Comparison of ENCODE assay signal across 10 cellular contexts in the genomic region with DNA sequence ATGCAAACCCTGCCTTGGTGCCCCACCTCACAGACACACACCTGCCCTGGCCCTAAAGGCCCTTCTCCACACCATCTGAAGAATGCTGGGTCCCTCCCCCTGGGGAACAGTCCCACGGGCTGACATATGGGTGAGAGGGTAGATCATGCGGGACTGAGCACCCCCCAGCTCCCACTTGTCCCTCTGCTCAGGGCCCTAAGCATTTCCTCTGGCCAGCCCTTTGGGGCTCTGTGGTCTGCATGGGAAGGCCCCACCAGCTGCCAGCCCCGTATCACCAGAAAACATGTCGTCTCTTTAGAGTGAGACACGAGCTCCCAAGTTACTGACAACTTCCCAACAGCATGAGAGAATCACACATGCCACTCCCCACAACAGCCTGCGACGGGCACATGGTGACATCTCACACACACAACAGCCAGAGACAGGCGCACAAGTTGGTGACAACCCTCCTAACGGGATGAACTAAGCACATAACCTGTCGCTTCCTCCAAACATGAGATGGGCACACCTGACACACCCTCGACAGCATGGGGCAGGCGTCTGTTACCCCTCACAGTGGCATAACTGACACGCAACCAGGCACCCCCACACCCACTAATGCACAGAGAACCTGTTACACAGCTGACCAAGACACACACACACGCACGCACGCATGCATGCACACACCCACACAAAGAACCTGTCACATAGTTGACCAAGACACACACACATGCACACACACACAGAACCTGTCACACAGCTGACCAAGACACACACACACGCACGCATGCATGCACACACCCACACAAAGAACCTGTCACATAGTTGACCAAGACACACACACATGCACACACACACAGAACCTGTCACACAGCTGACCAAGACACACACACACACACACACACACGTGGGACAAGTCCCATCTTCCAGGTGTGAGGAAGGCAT. TPM values are rescaled to one million over a fixed set of nuclear protein-coding genes. Genes with fewer than 3 reads are reported as not detected.
DNase-seq lines count a peak whose midpoint lies in the region; ATAC-seq, FAIRE-seq and TF ChIP-seq lines count a peak whose summit lies in the region.
"Had no signal": no experiment of that assay in that cellular context is flagged by ENCODE, and none has a peak within 500 bp of the region (broad histone marks: within the 10 kb centered on the region; RNA-seq: fewer than 3 reads in every experiment).

No MANE protein-coding gene starts in this region.

- no peak for TF ChIP-seq CTCF in GM12878 (IDR thresholded peaks at IDR 0.05 in 2 of 3, conservative IDR thresholded peaks at IDR 0.05 in 1 of 3; ENCODE audit: control insufficient read depth in 2 of 3, extremely low read depth in 1 of 3, insufficient read depth in 1 of 3, low read depth in 3 of 3, low read length in 3 of 3)
- TF ChIP-seq CTCF in gastrocnemius medialis (IDR thresholded peaks at IDR 0.05 in 4 of 5, conservative IDR thresholded peaks at IDR 0.05 in 1 of 5): no peak
- no peak for TF ChIP-seq CTCF in osteoblast (IDR thresholded peaks at IDR 0.05; ENCODE audit: extremely low read depth, low read depth, low read length)

- H2AFZ ChIP-seq in GM12878 (ENCODE audit: control insufficient read depth, low read depth, low read length) (no peak overlapping the region), Karpas-422 (ENCODE audit: low read length) (no peak overlapping the region), osteoblast (ENCODE audit: low read length) (no peak overlapping the region)

- H3K4me1 Mint-ChIP-seq in activated naive CD4-positive, alpha-beta T cell treated with anti-CD3 and anti-CD28 coated beads for 36 hours (ENCODE audit: low read depth): peaks cover 1% of the 10 kb centered on the region

- POLR2A ChIA-PET in GM12878 (lab: Charles Lee): no interaction called here

- TF ChIP-seq POLR2A in GM12878 (IDR thresholded peaks at IDR 0.05; ENCODE audit: low read depth, low read length): no peak
- TF ChIP-seq POLR2A in gastrocnemius medialis (IDR thresholded peaks at IDR 0.05): no peak

- peak; percentile 72 for FAIRE-seq in GM12878 (lab: Jason Lieb, UNC)

- SMC1A ChIA-PET in GM12878 (lab: Charles Lee; ENCODE audit: uncharacterized antibody, unreplicated experiment): no interaction called here

- WGBS in GM12878 (ENCODE audit: insufficient coverage, insufficient replicate concordance, low lambda C conversion rate, missing lambda C conversion rate): 59% methylated on average over 19 of the region's 19 CpGs

- H3K4me3 Mint-ChIP-seq in activated naive CD4-positive, alpha-beta T cell treated with anti-CD3 and anti-CD28 coated beads for 36 hours: no peak overlapping the region

- H3K27me3 Mint-ChIP-seq in activated naive CD4-positive, alpha-beta T cell treated with anti-CD3 and anti-CD28 coated beads for 36 hours (ENCODE audit: low read depth): no peaks in the 10 kb centered on the region

- no peak for DNase-seq in GM12878 (ENCODE audit: low read depth, low spot score)
- peak in 1 of 2 donors; percentile 26 for DNase-seq in gastrocnemius medialis
- no peak for DNase-seq in NCI-H82 treated with DMSO at 0.1 percent for 48 hours (lab: John Stamatoyannopoulos, UW; ENCODE audit: unreplicated experiment)
- DNase-seq in Karpas-422: no peak
- no peak for DNase-seq in activated naive CD4-positive, alpha-beta T cell treated with anti-CD3 and anti-CD28 coated beads for 36 hours
- DNase-seq in osteoblast (ENCODE audit: insufficient read length, low spot score, missing footprints): no peak
- DNase-seq: NCI-H2171 had no signal

- H3K4me2 ChIP-seq in BLaER1 treated with 17β-estradiol and CSF1 and Interleukin-3, amounts not matched to agents 10 nM and 100 nM: peak overlapping the region; percentile 77 to 97 (median 88)
- no peak overlapping the region for H3K4me2 ChIP-seq in GM12878 (ENCODE audit: control insufficient read depth, insufficient read depth)
- H3K4me2 ChIP-seq in Karpas-422 (ENCODE audit: low read depth, low read length, poor library complexity, severe bottlenecking): no peak overlapping the region
- no peak overlapping the region for H3K4me2 ChIP-seq in osteoblast (ENCODE audit: insufficient read depth, low read length)

- H3K9me3 ChIP-seq in BLaER1 treated with 17β-estradiol and CSF1 and Interleukin-3, amounts not matched to agents 10 nM and 100 nM (replicated peaks in 1 of 11): no peaks in the 10 kb centered on the region
- H3K9me3 ChIP-seq in GM12878 (replicated peaks; ENCODE audit: control insufficient read depth, insufficient read depth, low read length): no peaks in the 10 kb centered on the region
- H3K9me3 ChIP-seq in gastrocnemius medialis: no peaks in the 10 kb centered on the region
- H3K9me3 ChIP-seq in Karpas-422 (ENCODE audit: low read length): no peaks in the 10 kb centered on the region
- H3K9me3 ChIP-seq in osteoblast (ENCODE audit: low read depth, low read length): no peaks in the 10 kb centered on the region
- H3K9me3 ChIP-seq: SK-N-SH had no signal

- peaks cover 99 to 100% (median 100%) of the 10 kb centered on the region in 11 experiments for H4K20me1 ChIP-seq in BLaER1 treated with 17β-estradiol and CSF1 and Interleukin-3, amounts not matched to agents 10 nM and 100 nM
- H4K20me1 ChIP-seq in GM12878 (ENCODE audit: control insufficient read depth, insufficient read depth): no peaks in the 10 kb centered on the region; the same call in 1 of the 2 replicates
- peaks cover 14% of the 10 kb centered on the region for H4K20me1 ChIP-seq in Karpas-422 (ENCODE audit: insufficient read depth, low read depth, low read length)
- peaks cover 64% of the 10 kb centered on the region for H4K20me1 ChIP-seq in osteoblast (ENCODE audit: insufficient read depth, low read length)

- CTCF ChIA-PET in GM12878 (lab: Yijun Ruan, JAX): no interaction called here
- CTCF ChIA-PET in activated naive CD4-positive, alpha-beta T cell treated with anti-CD3 and anti-CD28 coated beads for 36 hours (lab: Charles Lee): interaction anchor here (1.0 to 1.5 kb wide), 2 partner anchors 44 to 173 kb away, joined by 3 to 6 read pairs; no protein-coding TSS in a partner anchor

- H3K9me3 Mint-ChIP-seq in activated naive CD4-positive, alpha-beta T cell treated with anti-CD3 and anti-CD28 coated beads for 36 hours: no peaks in the 10 kb centered on the region

- peak overlapping the region in 5 of 11 experiments; percentile 15 to 55 (median 48); a peak in 7 of 22 replicates for H3K27ac ChIP-seq in BLaER1 treated with 17β-estradiol and CSF1 and Interleukin-3, amounts not matched to agents 10 nM and 100 nM
- no peak overlapping the region for H3K27ac ChIP-seq in GM12878 (ENCODE audit: control insufficient read depth, insufficient read depth)
- H3K27ac ChIP-seq in layer of hippocampus (ENCODE audit: low read depth, low read length): peak overlapping the region; percentile 82
- H3K27ac ChIP-seq in gastrocnemius medialis: peak overlapping the region; percentile 95 to 100 (median 98)
- H3K27ac ChIP-seq in Karpas-422 (ENCODE audit: low read length): no peak overlapping the region
- H3K27ac ChIP-seq in osteoblast (ENCODE audit: low read depth, low read length): no peak overlapping the region

- intact Hi-C loops in GM12878 (cut with micrococcal nuclease; ENCODE audit: unreplicated experiment) (no loop called here), gastrocnemius medialis (cut with DNase I; ENCODE audit: low total_unique reads) (loop anchor here (2.0 kb wide), 1 partner anchor 20 kb away; no protein-coding TSS in a partner anchor)
- intact Hi-C loops in activated naive CD4-positive, alpha-beta T cell treated with anti-CD3 and anti-CD28 coated beads for 36 hours (cut with micrococcal nuclease): no loop called here

- peaks cover 90 to 100% (median 99%) of the 10 kb centered on the region in 10 experiments for H3K4me1 ChIP-seq in BLaER1 treated with 17β-estradiol and CSF1 and Interleukin-3, amounts not matched to agents 10 nM and 100 nM
- H3K4me1 ChIP-seq in GM12878 (ENCODE audit: control insufficient read depth, insufficient read depth, low read length) (peaks cover 2% of the 10 kb centered on the region), gastrocnemius medialis (peaks cover 74 to 92% of the 10 kb centered on the region in 2 donors), Karpas-422 (ENCODE audit: low read length) (peaks cover under 1% of the 10 kb centered on the region; the same call in 1 of the 2 replicates), osteoblast (ENCODE audit: insufficient read depth, low read length) (peaks cover 33% of the 10 kb centered on the region)

- H3K36me3 ChIP-seq in BLaER1 treated with 17β-estradiol and CSF1 and Interleukin-3, amounts not matched to agents 10 nM and 100 nM: peaks cover 4 to 42% (median 10%) of the 10 kb centered on the region in 11 experiments; a peak in 14 of 22 replicates
- H3K36me3 ChIP-seq in GM12878 (ENCODE audit: control insufficient read depth in 2 of 2, insufficient read depth in 2 of 2, low read length in 1 of 2) (peaks cover 0 to 4% of the 10 kb centered on the region in 2 experiments; a peak in 2 of 4 replicates), gastrocnemius medialis (no peaks in the 10 kb centered on the region), Karpas-422 (ENCODE audit: insufficient read depth, low read length) (no peaks in the 10 kb centered on the region), osteoblast (ENCODE audit: insufficient read depth, low read length) (peaks cover 5% of the 10 kb centered on the region)

- no TSS peak for BruUV-seq in GM12878 (replicated peaks; lab: Mats Ljungman, UMichigan)

- H3K79me2 ChIP-seq in GM12878 (ENCODE audit: control insufficient read depth, insufficient read depth, low read length) (no peaks in the 10 kb centered on the region; the same call in 1 of the 2 replicates), Karpas-422 (ENCODE audit: low read length) (no peaks in the 10 kb centered on the region), osteoblast (ENCODE audit: insufficient read depth, low read length) (peaks cover 81% of the 10 kb centered on the region)

- no peak for TF ChIP-seq EP300 in GM12878 (IDR thresholded peaks at IDR 0.05; ENCODE audit: borderline replicate concordance in 1 of 2, control insufficient read depth in 1 of 2, low read depth in 2 of 2, low read length in 2 of 2)

- ATAC-seq in GM12878 (no peak; the same call in 2 of the 3 replicates), gastrocnemius medialis (peak; percentile 1 to 4)

- no peaks in the 10 kb centered on the region for H3K27me3 ChIP-seq in BLaER1 treated with 17β-estradiol and CSF1 and Interleukin-3, amounts not matched to agents 10 nM and 100 nM
- no peaks in the 10 kb centered on the region for H3K27me3 ChIP-seq in GM12878 (replicated peaks in 1 of 2; ENCODE audit: control insufficient read depth in 2 of 2, insufficient read depth in 2 of 2, low read length in 1 of 2)
- H3K27me3 ChIP-seq in layer of hippocampus (ENCODE audit: control insufficient read depth, insufficient read depth, low read length): no peaks in the 10 kb centered on the region
- H3K27me3 ChIP-seq in gastrocnemius medialis: no peaks in the 10 kb centered on the region
- H3K27me3 ChIP-seq in Karpas-422 (ENCODE audit: low read length): no peaks in the 10 kb centered on the region
- no peaks in the 10 kb centered on the region for H3K27me3 ChIP-seq in osteoblast (ENCODE audit: insufficient read depth, low read length)

- H3K9me2 ChIP-seq in Karpas-422 (replicated peaks; ENCODE audit: insufficient read depth, low read length): no peaks in the 10 kb centered on the region
- H3K9me2 ChIP-seq: SK-N-SH had no signal

- no peaks in the 10 kb centered on the region for H3K36me3 Mint-ChIP-seq in activated naive CD4-positive, alpha-beta T cell treated with anti-CD3 and anti-CD28 coated beads for 36 hours (ENCODE audit: low read depth)

- TF ChIP-seq RAD21 in GM12878 (IDR thresholded peaks at IDR 0.05; ENCODE audit: insufficient read depth, low read depth, low read length): no peak

- no peak overlapping the region for H3K27ac Mint-ChIP-seq in activated naive CD4-positive, alpha-beta T cell treated with anti-CD3 and anti-CD28 coated beads for 36 hours

- H3K9ac ChIP-seq in BLaER1 treated with 17β-estradiol and CSF1 and Interleukin-3, amounts not matched to agents 10 nM and 100 nM: peak overlapping the region; percentile 22 to 60 (median 43); a peak in 17 of 22 replicates
- H3K9ac ChIP-seq in GM12878 (ENCODE audit: control insufficient read depth, insufficient read depth, low read length) (no peak overlapping the region), Karpas-422 (ENCODE audit: low read length) (no peak overlapping the region)
- H3K9ac ChIP-seq: SK-N-SH had no signal

- in situ Hi-C loops in GM12878 (cut with MboI) (loop anchor here (5.0 kb wide), 1 partner anchor 50 kb away; no protein-coding TSS in a partner anchor), gastrocnemius medialis (cut with MboI; ENCODE audit: low sequenced_read_pairs in 4 of 4) (no loop called here)

- no peak overlapping the region; a peak in 1 of 20 replicates for H3K4me3 ChIP-seq in BLaER1 treated with 17β-estradiol and CSF1 and Interleukin-3, amounts not matched to agents 10 nM and 100 nM
- H3K4me3 ChIP-seq in GM12878 (no peak overlapping the region), gastrocnemius medialis (no peak overlapping the region), Karpas-422 (ENCODE audit: low read length) (no peak overlapping the region), osteoblast (ENCODE audit: insufficient read depth, low read length) (no peak overlapping the region)

- RAD21 ChIA-PET in GM12878 (lab: Charles Lee; ENCODE audit: unreplicated experiment): interaction anchor here (1.0 kb wide), 1 partner anchor 39 kb away, joined by 4 read pairs; no protein-coding TSS in a partner anchor

RNA-seq across cellular contexts. Expression of gene AHDC1, which starts 41.2 kb away (rescaled TPM):
- total RNA-seq in GM12878 (2013; cell fraction: nucleolus; rRNA removed): 19.7 and 22.3 TPM in 2 replicates
- 1.1 and 2.0 TPM in 2 replicates for total RNA-seq in GM12878 (2014; rRNA removed)
- 0.85 and 1.1 TPM in 2 replicates for total RNA-seq in GM12878 (2014; rRNA removed; fragmentation: Illumina TruSeq; extraction: Trizol)
- total RNA-seq in GM12878 (2021): 10.6 and 13.0 TPM in 2 replicates
- 2.3 TPM for polyA plus RNA-seq in GM12878 (2011; ENCODE audit: low read depth)
- polyA plus RNA-seq in GM12878 (2011; rRNA removed): 1.1 and 1.2 TPM in 2 replicates
- 1.3 and 1.6 TPM in 2 replicates for polyA plus RNA-seq in GM12878 (2011; cell fraction: cytosol; rRNA removed)
- 7.1 and 10.9 TPM in 2 replicates for polyA plus RNA-seq in GM12878 (2011; cell fraction: nucleus; rRNA removed)
- polyA plus RNA-seq in GM12878 (2012): 4.1 and 6.0 TPM in 2 replicates
- 1.3 and 1.9 TPM in 2 replicates for polyA plus RNA-seq in GM12878 (2014; fragmentation: Illumina TruSeq; extraction: Trizol)
- polyA plus RNA-seq in GM12878 (2014; fragmentation: Nextera tagmentation; extraction: Ambion mirVana): under 1 TPM; 0.21 to 0.26 TPM
- polyA plus RNA-seq in GM12878 (2014; rRNA removed): 5.3 and 7.4 TPM in 2 replicates
- polyA plus RNA-seq in GM12878 (2016; fragmentation: Nextera tagmentation; extraction: Ambion mirVana): 1 to 10 TPM; 1.4 to 2.0 TPM
- polyA minus RNA-seq in GM12878 (2011; rRNA and poly(A)+ RNA removed): 2.3 and 2.4 TPM in 2 replicates
- polyA minus RNA-seq in GM12878 (2011; cell fraction: cytosol; rRNA and poly(A)+ RNA removed): 2.8 and 4.8 TPM in 2 replicates
- polyA minus RNA-seq in GM12878 (2011; cell fraction: nucleus; rRNA and poly(A)+ RNA removed): 3.5 and 4.5 TPM in 2 replicates
- total RNA-seq in gastrocnemius medialis: 10 to 100 TPM; 22.2 to 57.9 (median 35.2) TPM
- total RNA-seq in Karpas-422 (2014; rRNA removed; shearing (Covaris generic); ENCODE audit: low replicate concordance): 2.1 and 2.2 TPM in 2 replicates
- 10 to 100 TPM in 1 of 2 experiments, 1 to 10 TPM in 1; 7.7 to 10.1 TPM for total RNA-seq in activated naive CD4-positive, alpha-beta T cell treated with anti-CD3 and anti-CD28 coated beads for 36 hours
- 11.2 and 13.3 TPM in 2 replicates for total RNA-seq in osteoblast

Comparison
In these comparisons a context has a peak if more than half of its experiments do, and no peak if none do; other contexts are left out.
1. H3K27ac ChIP-seq: peak in layer of hippocampus (single experiment) and gastrocnemius medialis (4 of 4); none in GM12878 (single experiment), Karpas-422 (single experiment) and osteoblast (single experiment).
2. H3K4me2 ChIP-seq: peak in BLaER1 treated with 17β-estradiol and CSF1 and Interleukin-3, amounts not matched to agents 10 nM and 100 nM (11 of 11); none in GM12878 (single experiment), Karpas-422 (single experiment) and osteoblast (single experiment).
3. H3K9ac ChIP-seq: peak in BLaER1 treated with 17β-estradiol and CSF1 and Interleukin-3, amounts not matched to agents 10 nM and 100 nM (11 of 11); none in GM12878 (single experiment) and Karpas-422 (single experiment).